Comparison of ENCODE assay signal across 7 cellular contexts in the genomic region with DNA sequence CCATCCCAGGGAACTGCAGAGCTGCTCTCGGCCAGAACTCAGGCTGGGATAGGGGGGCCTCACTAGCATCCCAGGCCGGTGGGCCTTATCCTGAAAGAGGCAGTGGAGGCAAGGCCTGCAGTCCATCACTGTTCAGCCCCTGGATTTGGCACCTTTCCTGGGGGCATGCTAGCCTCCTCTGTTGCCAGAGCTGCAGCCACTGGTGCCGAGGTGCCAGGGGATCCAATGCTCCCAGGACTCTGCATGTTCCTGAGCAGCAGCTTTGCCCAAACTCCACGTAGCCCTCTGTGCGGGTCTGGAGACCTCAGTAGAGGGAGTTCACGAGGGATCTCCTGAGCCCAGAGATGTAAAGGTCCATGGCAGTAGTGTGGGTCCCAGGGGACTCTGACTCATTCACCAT.
"Had no signal": no experiment of that assay in that cellular context is flagged by ENCODE, and none has a peak within 500 bp of the region (broad histone marks: within the 10 kb centered on the region; RNA-seq: fewer than 3 reads in every experiment).

No MANE protein-coding gene starts in this region.

- DNase-seq: GM23248, GOT3, H7, HFFc6 had no signal

- H3K9ac ChIP-seq: GM23248 had no signal

- H2AFZ ChIP-seq: GM23248 had no signal

- H3K27ac ChIP-seq: GM23248 had no signal

- ATAC-seq: HCT116 had no signal

- H3K4me3 ChIP-seq: GM23248, HAP-1 had no signal

- FAIRE-seq: HTR-8/SVneo had no signal

- H3K9me3 ChIP-seq: HAP-1 had no signal

- H3K36me3 ChIP-seq: HAP-1 had no signal
